In the genomic region with DNA sequence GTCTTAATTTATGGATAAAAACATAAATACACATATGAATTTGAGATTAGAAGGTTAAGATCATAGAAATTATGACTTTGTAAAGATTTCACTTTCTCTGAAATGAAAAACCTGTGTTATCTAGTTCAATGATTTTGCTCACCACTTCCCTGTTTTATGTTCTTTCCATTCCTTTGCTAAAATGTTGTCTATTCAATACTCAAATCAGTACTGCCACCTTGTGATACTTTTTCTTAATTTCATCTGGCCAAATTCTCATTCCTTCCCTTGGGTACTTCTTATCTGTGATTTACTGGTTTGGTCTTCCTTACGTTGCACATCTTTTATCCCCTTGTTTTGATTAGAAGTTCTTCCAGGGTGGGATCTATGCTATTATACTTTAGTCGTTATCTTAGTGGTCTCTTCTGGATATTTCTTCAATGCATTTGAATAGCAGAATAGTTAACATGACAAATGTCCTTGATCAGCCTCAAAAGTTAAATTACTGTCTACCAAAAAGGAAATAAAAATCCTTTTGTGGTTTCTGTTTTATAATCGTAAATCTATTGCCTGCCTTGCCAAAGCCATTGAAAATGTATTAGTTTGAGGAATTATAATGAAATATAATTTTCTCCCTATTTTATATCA, we compare ENCODE assay signal across 8 cellular contexts.
DNase-seq lines count a peak whose midpoint lies in the region; ATAC-seq and FAIRE-seq lines count a peak whose summit lies in the region.

No MANE protein-coding gene starts in this region.

- ATAC-seq in HG03565 (IDR thresholded peaks at IDR 0.05; ENCODE audit: unreplicated experiment), result peak; percentile 38

- DNase-seq in NCI-H510A treated with DMSO at 0.1 percent for 48 hours (lab: John Stamatoyannopoulos, UW) (peak; percentile 12), NCI-H510A (lab: John Stamatoyannopoulos, UW) (no peak), SHP77 (lab: John Stamatoyannopoulos, UW) (peak; percentile 7 to 40), foreskin melanocyte (peak; percentile 42), urothelium cell line (ENCODE audit: low spot score) (peak; percentile 23), GOT3 (lab: John Stamatoyannopoulos, UW) (no peak)
- DNase-seq in activated effector memory CD4-positive, alpha-beta T cell treated with anti-CD3 and anti-CD28 coated beads, Interleukin-2, amount 50 U/mL, for 16 hours, result no peak

- no peak for FAIRE-seq in urothelium cell line (lab: Jason Lieb, UNC)

Comparison
In these comparisons a context has a peak if more than half of its experiments do, and no peak if none do; other contexts are left out.
1. DNase-seq: peak in NCI-H510A treated with DMSO at 0.1 percent for 48 hours (single experiment), SHP77 (2 of 2), foreskin melanocyte (single experiment) and urothelium cell line (single experiment); none in NCI-H510A (single experiment), activated effector memory CD4-positive, alpha-beta T cell treated with anti-CD3 and anti-CD28 coated beads, Interleukin-2, amount 50 U/mL, for 16 hours (single experiment) and GOT3 (single experiment).